2 cellular contexts compared by ENCODE assay signal in the genomic region with DNA sequence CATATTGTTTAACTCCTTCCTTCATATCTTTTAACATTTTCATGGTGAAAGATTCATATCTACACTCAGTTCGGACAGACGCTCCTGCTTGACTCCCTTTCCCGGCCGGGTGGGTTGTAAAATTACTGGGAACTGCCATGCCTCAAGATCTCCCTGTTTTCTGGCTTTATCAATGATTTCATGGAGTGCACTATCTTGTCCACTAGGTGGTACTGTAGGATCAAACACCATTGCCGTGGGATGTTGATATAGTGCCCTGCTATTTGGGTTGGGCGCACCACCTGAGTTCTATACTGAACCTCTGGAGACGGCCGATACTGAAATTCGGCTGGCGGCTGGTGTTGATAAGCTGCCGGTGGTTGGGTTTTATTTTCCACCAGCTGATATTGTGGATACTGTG.
A peak's percentile ranks its signal among the peaks of the same experiment; 100 is the strongest.
TF ChIP-seq lines count a peak whose summit lies in the region.

No MANE protein-coding gene starts in this region.

TF ChIP-seq in liver, 16 proteins besides CTCF, POLR2A, EP300 and RAD21:
- TF ChIP-seq YY1 (IDR thresholded peaks at IDR 0.05) = no peak
- peak; percentile 66 for TF ChIP-seq FOXA2 (IDR thresholded peaks at IDR 0.05)
- no peak for TF ChIP-seq RXRA (IDR thresholded peaks at IDR 0.05)

TF ChIP-seq in SK-N-SH, 30 proteins besides CTCF, POLR2A, EP300 and RAD21:
- TF ChIP-seq GABPA (IDR thresholded peaks at IDR 0.05; ENCODE audit: low read depth) = no peak
- TF ChIP-seq, protein P1, sequence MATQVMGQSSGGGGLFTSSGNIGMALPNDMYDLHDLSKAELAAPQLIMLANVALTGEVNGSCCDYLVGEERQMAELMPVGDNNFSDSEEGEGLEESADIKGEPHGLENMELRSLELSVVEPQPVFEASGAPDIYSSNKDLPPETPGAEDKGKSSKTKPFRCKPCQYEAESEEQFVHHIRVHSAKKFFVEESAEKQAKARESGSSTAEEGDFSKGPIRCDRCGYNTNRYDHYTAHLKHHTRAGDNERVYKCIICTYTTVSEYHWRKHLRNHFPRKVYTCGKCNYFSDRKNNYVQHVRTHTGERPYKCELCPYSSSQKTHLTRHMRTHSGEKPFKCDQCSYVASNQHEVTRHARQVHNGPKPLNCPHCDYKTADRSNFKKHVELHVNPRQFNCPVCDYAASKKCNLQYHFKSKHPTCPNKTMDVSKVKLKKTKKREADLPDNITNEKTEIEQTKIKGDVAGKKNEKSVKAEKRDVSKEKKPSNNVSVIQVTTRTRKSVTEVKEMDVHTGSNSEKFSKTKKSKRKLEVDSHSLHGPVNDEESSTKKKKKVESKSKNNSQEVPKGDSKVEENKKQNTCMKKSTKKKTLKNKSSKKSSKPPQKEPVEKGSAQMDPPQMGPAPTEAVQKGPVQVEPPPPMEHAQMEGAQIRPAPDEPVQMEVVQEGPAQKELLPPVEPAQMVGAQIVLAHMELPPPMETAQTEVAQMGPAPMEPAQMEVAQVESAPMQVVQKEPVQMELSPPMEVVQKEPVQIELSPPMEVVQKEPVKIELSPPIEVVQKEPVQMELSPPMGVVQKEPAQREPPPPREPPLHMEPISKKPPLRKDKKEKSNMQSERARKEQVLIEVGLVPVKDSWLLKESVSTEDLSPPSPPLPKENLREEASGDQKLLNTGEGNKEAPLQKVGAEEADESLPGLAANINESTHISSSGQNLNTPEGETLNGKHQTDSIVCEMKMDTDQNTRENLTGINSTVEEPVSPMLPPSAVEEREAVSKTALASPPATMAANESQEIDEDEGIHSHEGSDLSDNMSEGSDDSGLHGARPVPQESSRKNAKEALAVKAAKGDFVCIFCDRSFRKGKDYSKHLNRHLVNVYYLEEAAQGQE (IDR thresholded peaks at IDR 0.05; ENCODE audit: low read depth, low read length) = no peak
- TF ChIP-seq FOXJ3 (CRISPR knock-in tag; IDR thresholded peaks at IDR 0.05) = no peak
- TF ChIP-seq, protein P2, sequence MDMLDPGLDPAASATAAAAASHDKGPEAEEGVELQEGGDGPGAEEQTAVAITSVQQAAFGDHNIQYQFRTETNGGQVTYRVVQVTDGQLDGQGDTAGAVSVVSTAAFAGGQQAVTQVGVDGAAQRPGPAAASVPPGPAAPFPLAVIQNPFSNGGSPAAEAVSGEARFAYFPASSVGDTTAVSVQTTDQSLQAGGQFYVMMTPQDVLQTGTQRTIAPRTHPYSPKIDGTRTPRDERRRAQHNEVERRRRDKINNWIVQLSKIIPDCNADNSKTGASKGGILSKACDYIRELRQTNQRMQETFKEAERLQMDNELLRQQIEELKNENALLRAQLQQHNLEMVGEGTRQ (IDR thresholded peaks at IDR 0.05; ENCODE audit: borderline replicate concordance, low read depth, low read length) = no peak
- TF ChIP-seq SMC3 (IDR thresholded peaks at IDR 0.05; ENCODE audit: low read depth, low read length) = no peak
- TF ChIP-seq NRF1 (IDR thresholded peaks at IDR 0.05; ENCODE audit: low read depth, low read length) = no peak
